In the genomic region with DNA sequence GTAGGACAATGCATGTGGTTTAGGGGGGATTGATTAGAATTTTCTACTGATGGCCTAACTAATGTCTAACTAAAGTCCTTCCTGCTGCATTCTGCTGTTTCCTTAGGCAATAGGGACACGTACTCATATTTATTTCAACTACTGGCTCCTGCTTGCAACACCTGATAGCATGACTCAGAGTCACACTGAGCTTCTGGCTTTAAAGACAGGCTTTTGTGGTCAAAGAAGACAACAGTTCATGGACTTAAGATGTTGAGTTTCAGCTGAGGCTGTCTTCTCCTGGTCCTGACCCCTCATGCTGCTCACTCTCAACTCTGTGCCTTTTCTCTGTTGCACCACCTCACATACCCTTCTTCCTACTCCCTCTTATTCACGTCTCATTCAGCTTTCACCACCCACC, we compare ENCODE assay signal across 19 cellular contexts. TPM values are rescaled to one million over a fixed set of nuclear protein-coding genes. Genes with fewer than 3 reads are reported as not detected.
DNase-seq lines count a peak whose midpoint lies in the region; ATAC-seq, FAIRE-seq and TF ChIP-seq lines count a peak whose summit lies in the region.
"Had no signal": no experiment of that assay in that cellular context is flagged by ENCODE, and none has a peak within 500 bp of the region (broad histone marks: within the 10 kb centered on the region; RNA-seq: fewer than 3 reads in every experiment).

No MANE protein-coding gene starts in this region.

- H3K9me3 ChIP-seq in GM23248 (ENCODE audit: low read depth) = no peaks in the 10 kb centered on the region
- no peaks in the 10 kb centered on the region for H3K9me3 ChIP-seq in lower lobe of right lung
- H3K9me3 ChIP-seq in CD4-positive, alpha-beta memory T cell (ENCODE audit: control insufficient read depth in 1 of 2, low read length in 2 of 2) = no peaks in the 10 kb centered on the region
- no peaks in the 10 kb centered on the region for H3K9me3 ChIP-seq in small intestine (ENCODE audit: control insufficient read depth, low read depth)
- H3K9me3 ChIP-seq: Caco-2, heart left ventricle, testis had no signal

- H3K9ac ChIP-seq in GM23248 = no peak overlapping the region

- H4K20me1 ChIP-seq in GM23248 (ENCODE audit: insufficient read depth) = no peaks in the 10 kb centered on the region

- DNase-seq in GM23248 (peak; percentile 72), NOMO-1 treated with DMSO at 0.1 percent for 48 hours (lab: John Stamatoyannopoulos, UW; ENCODE audit: unreplicated experiment) (peak; percentile 76), lower lobe of right lung (no peak), mesenteric fat pad (ENCODE audit: low spot score) (no peak), small intestine (no peak)
- DNase-seq in CD4-positive, alpha-beta memory T cell = no peak
- DNase-seq: amygdala, Caco-2, heart left ventricle, MM.1S, NCI-H2081 treated with DMSO at 0.1 percent for 48 hours, RPMI8226, testis had no signal

- H3F3A ChIP-seq in GM23248 (ENCODE audit: insufficient read depth) = no peaks in the 10 kb centered on the region

- no peak overlapping the region for H3K27ac Mint-ChIP-seq in CD4-positive, alpha-beta memory T cell
- H3K27ac Mint-ChIP-seq: GM23338; T-helper 1 cell treated with Interleukin-12 subunit alpha and Interleukin-12 subunit beta and Interleukin-4 antibody, amounts not matched to agents 30 μg/mL and 1 μg/mL, for 36 hours; WTC11 had no signal

- H3K79me2 ChIP-seq in GM23248 (ENCODE audit: insufficient read depth) = no peaks in the 10 kb centered on the region

- no peaks in the 10 kb centered on the region for H3K4me1 ChIP-seq in GM23248 (ENCODE audit: insufficient read depth)
- H3K4me1 ChIP-seq in lower lobe of right lung = no peaks in the 10 kb centered on the region
- H3K4me1 ChIP-seq in CD4-positive, alpha-beta memory T cell (ENCODE audit: insufficient read depth, low read length) = no peaks in the 10 kb centered on the region
- no peaks in the 10 kb centered on the region for H3K4me1 ChIP-seq in small intestine (ENCODE audit: control insufficient read depth in 2 of 2, insufficient read depth in 1 of 2, low read depth in 1 of 2, low read length in 1 of 2)
- H3K4me1 ChIP-seq: Caco-2, heart left ventricle had no signal

- no peak overlapping the region for H3K4me3 Mint-ChIP-seq in CD4-positive, alpha-beta memory T cell
- H3K4me3 Mint-ChIP-seq: GM23338; T-helper 1 cell treated with Interleukin-12 subunit alpha and Interleukin-12 subunit beta and Interleukin-4 antibody, amounts not matched to agents 30 μg/mL and 1 μg/mL, for 36 hours; WTC11 had no signal

- FAIRE-seq in small intestine (lab: Jason Lieb, UNC) = no peak
- FAIRE-seq: HTR-8/SVneo had no signal

- intact Hi-C loops in lower lobe of right lung (cut with DNase I) = no loop called here
- intact Hi-C loops in CD4-positive, alpha-beta memory T cell (cut with micrococcal nuclease) = no loop called here

- TF ChIP-seq CTCF in lower lobe of right lung (IDR thresholded peaks at IDR 0.05) = no peak

- 28 to 43% methylated on average over 2 of the region's 2 CpGs for WGBS in GM23248 (ENCODE audit: low coverage in 1 of 2, low lambda C conversion rate in 2 of 2, missing lambda C conversion rate in 2 of 2), 2 experiments
- WGBS in small intestine, 3 donors = 75 to 87% (median 80%) methylated on average over 2 of the region's 2 CpGs

- no peaks in the 10 kb centered on the region for H3K36me3 Mint-ChIP-seq in CD4-positive, alpha-beta memory T cell
- H3K36me3 Mint-ChIP-seq: WTC11 had no signal

- peaks cover 0 to 2% (median 0%) of the 10 kb centered on the region in 8 donors for H3K9me3 Mint-ChIP-seq in CD4-positive, alpha-beta memory T cell
- H3K9me3 Mint-ChIP-seq: GM23338; T-helper 1 cell treated with Interleukin-12 subunit alpha and Interleukin-12 subunit beta and Interleukin-4 antibody, amounts not matched to agents 30 μg/mL and 1 μg/mL, for 36 hours; WTC11 had no signal

- no peaks in the 10 kb centered on the region for H3K36me3 ChIP-seq in GM23248 (ENCODE audit: low read depth)
- H3K36me3 ChIP-seq in lower lobe of right lung = no peaks in the 10 kb centered on the region
- H3K36me3 ChIP-seq in CD4-positive, alpha-beta memory T cell (ENCODE audit: insufficient read depth, low read length) = no peaks in the 10 kb centered on the region
- H3K36me3 ChIP-seq in small intestine (ENCODE audit: control insufficient read depth in 2 of 2, insufficient read depth in 2 of 2, low read length in 2 of 2) = no peaks in the 10 kb centered on the region
- H3K36me3 ChIP-seq: heart left ventricle had no signal

- POLR2A ChIA-PET in CD4-positive, alpha-beta memory T cell (lab: Charles Lee; ENCODE audit: partially characterized antibody) = no interaction called here

- H3K9me2 ChIP-seq in GM23248 (ENCODE audit: insufficient read depth) = no peaks in the 10 kb centered on the region

- H2AFZ ChIP-seq in GM23248 = no peak overlapping the region
- H2AFZ ChIP-seq: GM23338 had no signal

- peak; percentile 90 for ATAC-seq in esophagus mucosa
- ATAC-seq in lower lobe of right lung = peak; percentile 25 to 43
- no peak for ATAC-seq in GM19463 (IDR thresholded peaks at IDR 0.05; ENCODE audit: unreplicated experiment)
- ATAC-seq: GM23338, heart left ventricle, WTC11 had no signal

- no peak overlapping the region for H3K4me2 ChIP-seq in GM23248 (ENCODE audit: unreplicated experiment)
- H3K4me2 ChIP-seq: GM23338 had no signal

- H3K27ac ChIP-seq in GM23248 = no peak overlapping the region
- H3K27ac ChIP-seq in lower lobe of right lung = no peak overlapping the region
- no peak overlapping the region for H3K27ac ChIP-seq in CD4-positive, alpha-beta memory T cell (ENCODE audit: low read depth, low read length)
- H3K27ac ChIP-seq in small intestine (ENCODE audit: low read depth in 1 of 2, low read length in 1 of 2) = no peak overlapping the region
- H3K27ac ChIP-seq: heart left ventricle, testis had no signal

- in situ Hi-C loops in GM23248 (cut with MboI) = no loop called here

- CTCF ChIA-PET in CD4-positive, alpha-beta memory T cell (lab: Charles Lee; ENCODE audit: partially characterized antibody) = interaction anchor here (1.6 kb wide), 1 partner anchor 28 kb away, joined by 4 read pairs; no protein-coding TSS in a partner anchor

- H3K4me3 ChIP-seq in GM23248 (no peak overlapping the region), lower lobe of right lung (no peak overlapping the region), small intestine (ENCODE audit: low read depth in 1 of 2, low read length in 2 of 2) (no peak overlapping the region)
- H3K4me3 ChIP-seq in CD4-positive, alpha-beta memory T cell (ENCODE audit: low read length in 2 of 2) = no peak overlapping the region
- H3K4me3 ChIP-seq: GM23338, heart left ventricle, testis had no signal

- peaks cover 2 to 5% of the 10 kb centered on the region in 2 donors for H3K27me3 Mint-ChIP-seq in CD4-positive, alpha-beta memory T cell

- no peaks in the 10 kb centered on the region for H3K4me1 Mint-ChIP-seq in CD4-positive, alpha-beta memory T cell

- peaks cover 13% of the 10 kb centered on the region for H3K27me3 ChIP-seq in GM23248 (replicated peaks; ENCODE audit: insufficient read depth)
- H3K27me3 ChIP-seq in lower lobe of right lung (ENCODE audit: low read depth) = no peaks in the 10 kb centered on the region
- H3K27me3 ChIP-seq in CD4-positive, alpha-beta memory T cell (ENCODE audit: insufficient read depth, low read length) = no peaks in the 10 kb centered on the region
- H3K27me3 ChIP-seq in small intestine (ENCODE audit: control insufficient read depth in 2 of 2, insufficient read depth in 2 of 2, low read length in 2 of 2) = no peaks in the 10 kb centered on the region
- H3K27me3 ChIP-seq: heart left ventricle, testis had no signal

RNA-seq across cellular contexts. Expression of a gene that starts 29.1 kb away (rescaled TPM):
- not detected in 2 replicates for total RNA-seq in GM23248 (2014; rRNA removed; shearing (Covaris generic))
- polyA plus RNA-seq in GM23248 (2016; fragmentation: Nextera tagmentation; extraction: Ambion mirVana) (not detected in 2 replicates), small intestine (1 to 10 TPM in 1 of 3 donors, under 1 TPM in 1, not detected in 1; under 0.01 to 2.6 TPM)
- total RNA-seq in esophagus mucosa (0.64 TPM), lower lobe of right lung (1.8 TPM), mesenteric fat pad (2.3 TPM)
- total RNA-seq in CD4-positive, alpha-beta memory T cell = not detected
- not detected for polyA plus RNA-seq in CD4-positive, alpha-beta memory T cell

Comparison
In these comparisons a context has a peak if more than half of its experiments do, and no peak if none do; other contexts are left out.
1. DNase-seq: peak in GM23248 (single experiment) and NOMO-1 treated with DMSO at 0.1 percent for 48 hours (single experiment); none in lower lobe of right lung (single experiment), mesenteric fat pad (single experiment), CD4-positive, alpha-beta memory T cell (0 of 5) and small intestine (single experiment).